25 cellular contexts compared by ENCODE assay signal in genomic region chr11:27553186-27553585, GRCh38. TPM values are rescaled to one million over a fixed set of nuclear protein-coding genes. Genes with fewer than 3 reads are reported as not detected.
DNase-seq lines count a peak whose midpoint lies in the region; ATAC-seq and TF ChIP-seq lines count a peak whose summit lies in the region.
"Had no signal": no experiment of that assay in that cellular context is flagged by ENCODE, and none has a peak within 500 bp of the region (broad histone marks: within the 10 kb centered on the region; RNA-seq: fewer than 3 reads in every experiment).

No MANE protein-coding gene starts in this region.

- peak; percentile 2 for DNase-seq in NCI-H2107 treated with DMSO at 0.1 percent for 48 hours (lab: John Stamatoyannopoulos, UW; ENCODE audit: unreplicated experiment)
- DNase-seq in NCI-H2107 (lab: John Stamatoyannopoulos, UW), result no peak
- DNase-seq in LHCN-M2 (ENCODE audit: low read depth), result peak; percentile 53
- peak; percentile 60 for DNase-seq in epithelial cell of esophagus (ENCODE audit: low read depth)
- DNase-seq in putamen (ENCODE audit: low spot score), result peak; percentile 44
- DNase-seq in iPS-NIHi7 (ENCODE audit: extremely low spot score), result no peak
- no peak for DNase-seq in NCI-H146 (lab: John Stamatoyannopoulos, UW)
- DNase-seq: 8988T; activated CD4-positive, CD25-positive, alpha-beta regulatory T cell; activated CD8-positive, alpha-beta memory T cell treated with anti-CD3 and anti-CD28 coated beads for 24 hours; activated naive CD4-positive, alpha-beta T cell treated with anti-CD3 and anti-CD28 coated beads, Interleukin-2, amount 50 U/mL, for 16 hours; activated T-cell treated with anti-CD3 and anti-CD28 coated beads, Interleukin-2, amount 50 U/mL, for 72 hours; effector memory CD8-positive, alpha-beta T cell; HCEC 1CT; IMR-90; naive B cell; NCI-H2029; NCI-H526 treated with DMSO at 0.1 percent for 48 hours; pancreas; stimulated activated CD4-positive, alpha-beta T cell treated with anti-CD3 and anti-CD28 coated beads, Interleukin-2, amount 100 ng/mL, for 24 hours; T-helper 9 cell; transverse colon had no signal

- H3K4me3 ChIP-seq in epithelial cell of esophagus (ENCODE audit: low read length), result no peak overlapping the region
- H3K4me3 ChIP-seq: BLaER1 treated with 17β-estradiol and CSF1 and Interleukin-3, amounts not matched to agents 10 nM and 100 nM; lung; pancreas; transverse colon had no signal

- ATAC-seq in HG03280 (IDR thresholded peaks at IDR 0.05; ENCODE audit: unreplicated experiment), result no peak
- ATAC-seq: activated T-cell treated with anti-CD3 and anti-CD28 coated beads, Interleukin-2, amount 50 U/mL, for 72 hours; effector memory CD8-positive, alpha-beta T cell; pancreas had no signal

- no peak for TF ChIP-seq CTCF in epithelial cell of esophagus (IDR thresholded peaks at IDR 0.05; ENCODE audit: insufficient read depth, low read depth, low read length, missing control alignments)

RNA-seq across cellular contexts. Expression of gene LIN7C, which starts 46.6 kb away (rescaled TPM):
- total RNA-seq in LHCN-M2 (2014; rRNA removed), result 44.0 and 44.8 TPM in 2 replicates
- 4.8 TPM for polyA plus RNA-seq in LHCN-M2 (2012)

Comparison
In these comparisons a context has a peak if more than half of its experiments do, and no peak if none do; other contexts are left out.
1. DNase-seq: peak in NCI-H2107 treated with DMSO at 0.1 percent for 48 hours (single experiment), LHCN-M2 (single experiment), epithelial cell of esophagus (single experiment) and putamen (single experiment); none in NCI-H2107 (single experiment), iPS-NIHi7 (single experiment) and NCI-H146 (single experiment).